In the genomic region with DNA sequence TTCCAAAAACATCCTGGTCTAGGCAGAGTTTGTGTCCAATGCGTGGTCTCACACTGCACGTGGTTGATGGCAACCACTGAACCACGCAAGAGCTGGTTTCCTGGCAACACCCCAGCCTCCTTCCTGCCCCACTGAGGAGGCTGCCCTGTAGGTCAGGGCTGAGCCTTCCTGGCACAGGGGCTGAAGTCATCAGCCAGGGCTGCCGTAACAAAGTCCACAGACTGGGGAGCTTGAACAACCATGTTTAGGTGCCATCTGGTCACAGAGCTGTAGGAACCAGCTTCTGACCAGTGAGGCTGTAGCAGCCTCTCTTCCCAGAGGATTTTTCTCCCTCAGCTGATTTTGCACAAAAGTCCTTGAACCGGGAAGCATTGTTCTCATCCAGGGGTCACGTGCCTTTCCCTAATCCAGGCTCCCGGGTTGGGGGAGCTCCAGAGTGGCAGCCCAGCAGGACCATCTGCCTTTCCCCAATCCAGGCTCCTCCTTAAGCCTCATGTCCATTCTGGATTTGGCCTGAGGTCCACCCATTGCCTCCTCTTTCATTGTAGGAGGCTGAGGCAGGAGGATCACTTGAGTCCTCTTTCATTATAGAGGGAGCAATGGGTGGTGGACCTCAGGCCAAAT, we compare ENCODE assay signal across 18 cellular contexts. TPM values are rescaled to one million over a fixed set of nuclear protein-coding genes. Genes with fewer than 3 reads are reported as not detected.
DNase-seq lines count a peak whose midpoint lies in the region.
"Had no signal": no experiment of that assay in that cellular context is flagged by ENCODE, and none has a peak within 500 bp of the region (broad histone marks: within the 10 kb centered on the region; RNA-seq: fewer than 3 reads in every experiment).

No MANE protein-coding gene starts in this region.

- intact Hi-C loops in posterior vena cava (cut with DNase I), result no loop called here

- H3K27me3 ChIP-seq in BLaER1 treated with 17β-estradiol and CSF1 and Interleukin-3, amounts not matched to agents 10 nM and 100 nM, result peaks cover 0 to 4% (median 0%) of the 10 kb centered on the region in 11 experiments; a peak in 1 of 22 replicates

- no peak overlapping the region for H3K27ac ChIP-seq in BLaER1 treated with 17β-estradiol and CSF1 and Interleukin-3, amounts not matched to agents 10 nM and 100 nM
- H3K27ac ChIP-seq: GM23248 had no signal

- H3K9ac ChIP-seq in BLaER1 treated with 17β-estradiol and CSF1 and Interleukin-3, amounts not matched to agents 10 nM and 100 nM, result no peak overlapping the region
- H3K9ac ChIP-seq: GM23248 had no signal

- H4K20me1 ChIP-seq in BLaER1 treated with 17β-estradiol and CSF1 and Interleukin-3, amounts not matched to agents 10 nM and 100 nM, result peaks cover 0 to 15% (median 0%) of the 10 kb centered on the region in 11 experiments; a peak in 5 of 22 replicates

- in situ Hi-C loops in ACHN (cut with HindIII; ENCODE audit: low pct_ligation_motif_present, low pct_unique_long_range_greater_than_20kb, low sequenced_read_pairs), result no loop called here

- peak; percentile 28 for DNase-seq in NCI-H2029 (lab: John Stamatoyannopoulos, UW)
- DNase-seq in NCI-H2029 treated with DMSO at 0.1 percent for 48 hours (lab: John Stamatoyannopoulos, UW), result no peak
- DNase-seq in islet precursor cell, result peak; percentile 28
- DNase-seq in posterior vena cava (ENCODE audit: low spot score), result peak; percentile 62
- DNase-seq in nucleus accumbens (lab: John Stamatoyannopoulos, UW), result no peak
- no peak for DNase-seq in SW 1271 (lab: John Stamatoyannopoulos, UW)
- DNase-seq in ACHN, result no peak
- DNase-seq: 8988T, Caco-2, DMS79, GDM1, GM23248, IMR-90, Kasumi-1, NCI-H1930, NCI-H526 had no signal

- H3K9me3 ChIP-seq in BLaER1 treated with 17β-estradiol and CSF1 and Interleukin-3, amounts not matched to agents 10 nM and 100 nM (replicated peaks in 1 of 11), result no peaks in the 10 kb centered on the region
- H3K9me3 ChIP-seq: Caco-2 had no signal

- no peak overlapping the region for H3K4me3 ChIP-seq in BLaER1 treated with 17β-estradiol and CSF1 and Interleukin-3, amounts not matched to agents 10 nM and 100 nM
- H3K4me3 ChIP-seq: GM23248 had no signal

- no peaks in the 10 kb centered on the region for H3K36me3 ChIP-seq in BLaER1 treated with 17β-estradiol and CSF1 and Interleukin-3, amounts not matched to agents 10 nM and 100 nM

- H3K4me1 ChIP-seq in BLaER1 treated with 17β-estradiol and CSF1 and Interleukin-3, amounts not matched to agents 10 nM and 100 nM, result peaks cover 0 to 11% (median 8%) of the 10 kb centered on the region in 10 experiments; a peak in 15 of 20 replicates
- H3K4me1 ChIP-seq: Caco-2 had no signal

- peak overlapping the region in 10 of 11 experiments; percentile 23 to 55 (median 34); a peak in 17 of 22 replicates for H3K4me2 ChIP-seq in BLaER1 treated with 17β-estradiol and CSF1 and Interleukin-3, amounts not matched to agents 10 nM and 100 nM

RNA-seq across cellular contexts. Expression of gene CHST8, which starts 53.9 kb away (rescaled TPM):
- 1 to 10 TPM in 1 of 2 donors, under 1 TPM in 1; 0.97 to 1.3 TPM for total RNA-seq in posterior vena cava
- total RNA-seq: Caco-2, HT-29, IMR-90 had no signal

Comparison
In these comparisons a context has a peak if more than half of its experiments do, and no peak if none do; other contexts are left out.
1. DNase-seq: peak in NCI-H2029 (single experiment), islet precursor cell (single experiment) and posterior vena cava (single experiment); none in NCI-H2029 treated with DMSO at 0.1 percent for 48 hours (single experiment), nucleus accumbens (0 of 56), SW 1271 (0 of 2) and ACHN (single experiment).